Comparison of ENCODE assay signal across 8 cellular contexts in genomic region chr9:70413427-70413797, GRCh38. TPM values are rescaled to one million over a fixed set of nuclear protein-coding genes. Genes with fewer than 3 reads are reported as not detected.
DNase-seq lines count a peak whose midpoint lies in the region; ATAC-seq and TF ChIP-seq lines count a peak whose summit lies in the region.

No MANE protein-coding gene starts in this region.

- H3K4me1 Mint-ChIP-seq in activated CD8-positive, alpha-beta T cell treated with anti-CD3 and anti-CD28 coated beads for 36 hours (ENCODE audit: low read depth): peaks cover 42% of the 10 kb centered on the region

- H3K4me3 Mint-ChIP-seq in activated CD8-positive, alpha-beta T cell treated with anti-CD3 and anti-CD28 coated beads for 36 hours: peak overlapping the region; percentile 98

- peaks cover 27% of the 10 kb centered on the region for H3K36me3 Mint-ChIP-seq in activated CD8-positive, alpha-beta T cell treated with anti-CD3 and anti-CD28 coated beads for 36 hours (ENCODE audit: low read depth)

- no peaks in the 10 kb centered on the region for H3K9me3 ChIP-seq in ovary

- WGBS in ovary, 3 donors: 0 to 1% (median 0%) methylated on average over 29 to 60 of the region's 60 CpGs

- no peaks in the 10 kb centered on the region for H3K36me3 ChIP-seq in ovary

- peak; percentile 12 for ATAC-seq in GM21447 (IDR thresholded peaks at IDR 0.05; ENCODE audit: unreplicated experiment)
- ATAC-seq in activated CD8-positive, alpha-beta T cell treated with anti-CD3 and anti-CD28 coated beads for 36 hours: peak; percentile 19
- peak; percentile 7 for ATAC-seq in foreskin keratinocyte

- H3K9me3 Mint-ChIP-seq in activated CD8-positive, alpha-beta T cell treated with anti-CD3 and anti-CD28 coated beads for 36 hours: no peaks in the 10 kb centered on the region

- POLR2A ChIA-PET in activated CD8-positive, alpha-beta T cell treated with anti-CD3 and anti-CD28 coated beads for 36 hours (lab: Charles Lee): interaction anchor here (1.1 to 1.5 kb wide), 3 partner anchors 23 to 153 kb away, joined by 3 to 8 read pairs (median 7); no protein-coding TSS in a partner anchor

- H3K27ac ChIP-seq in HL-60 (replicated peaks): peak overlapping the region; percentile 73
- peak overlapping the region; percentile 95 for H3K27ac ChIP-seq in foreskin keratinocyte
- H3K27ac ChIP-seq in ovary: peak overlapping the region; percentile 98 to 100

- H3K4me1 ChIP-seq in foreskin keratinocyte (peaks cover 19% of the 10 kb centered on the region), ovary (ENCODE audit: insufficient read depth) (peaks cover 10% of the 10 kb centered on the region)

- H3K4me3 ChIP-seq in HL-60 (replicated peaks; ENCODE audit: insufficient read depth, low read length) (peak overlapping the region; percentile 66), ovary (peak overlapping the region; percentile 97)

- intact Hi-C loops in activated CD8-positive, alpha-beta T cell treated with anti-CD3 and anti-CD28 coated beads for 36 hours (cut with micrococcal nuclease): loop anchor here (5.0 to 10.0 kb wide), 3 partner anchors 76 to 1351 kb away; partner anchors contain the start of gene CEMIP2
- intact Hi-C loops in ovary (cut with DNase I): loop anchor here in 2 of 4 donors (2.0 to 10.0 kb wide), 2 partner anchors 187 to 439 kb away; no protein-coding TSS in a partner anchor

- peak overlapping the region; percentile 100 for H3K27ac Mint-ChIP-seq in activated CD8-positive, alpha-beta T cell treated with anti-CD3 and anti-CD28 coated beads for 36 hours

- TF ChIP-seq POLR2A in ovary (IDR thresholded peaks at IDR 0.05): no peak

- no peak for TF ChIP-seq EP300 in ovary (IDR thresholded peaks at IDR 0.05)

- H3K27me3 ChIP-seq in HL-60 (ENCODE audit: insufficient read depth, poor library complexity, severe bottlenecking) (no peaks in the 10 kb centered on the region), foreskin keratinocyte (no peaks in the 10 kb centered on the region), ovary (no peaks in the 10 kb centered on the region)

- TF ChIP-seq CTCF in HL-60 (IDR thresholded peaks at IDR 0.05; ENCODE audit: insufficient read depth, low read length): no peak
- no peak for TF ChIP-seq CTCF in activated CD8-positive, alpha-beta T cell treated with anti-CD3 and anti-CD28 coated beads for 36 hours (IDR thresholded peaks at IDR 0.05)
- TF ChIP-seq CTCF in foreskin keratinocyte (conservative IDR thresholded peaks at IDR 0.05): peak; percentile 1
- peak in 1 of 3 donors; percentile 26 for TF ChIP-seq CTCF in ovary (IDR thresholded peaks at IDR 0.05)

- peak; percentile 4 to 82 (median 74) for DNase-seq in NCI-H1417 (lab: John Stamatoyannopoulos, UW)
- no peak for DNase-seq in NCI-H1417 treated with DMSO at 0.1 percent for 48 hours (lab: John Stamatoyannopoulos, UW)
- DNase-seq in HL-60 (ENCODE audit: low read depth in 1 of 2, low spot score in 1 of 2): peak in 1 of 2 experiments; percentile 42
- DNase-seq in activated CD8-positive, alpha-beta T cell treated with anti-CD3 and anti-CD28 coated beads for 36 hours: peak; percentile 83
- DNase-seq in foreskin keratinocyte: no peak
- no peak for DNase-seq in ovary
- no peak for DNase-seq in hepatic stellate cell (ENCODE audit: low spot score)

- CTCF ChIA-PET in activated CD8-positive, alpha-beta T cell treated with anti-CD3 and anti-CD28 coated beads for 36 hours (lab: Charles Lee): interaction anchor here (2.1 kb wide), 1 partner anchor 189 kb away, joined by 11 read pairs; no protein-coding TSS in a partner anchor

- no peaks in the 10 kb centered on the region for H3K27me3 Mint-ChIP-seq in activated CD8-positive, alpha-beta T cell treated with anti-CD3 and anti-CD28 coated beads for 36 hours

RNA-seq across cellular contexts. Expression of gene KLF9, which starts 1.0 kb away (rescaled TPM):
- 10 to 100 TPM; 19.0 to 20.1 TPM for total RNA-seq in activated CD8-positive, alpha-beta T cell treated with anti-CD3 and anti-CD28 coated beads for 36 hours
- 4.5 and 5.7 TPM in 2 replicates for total RNA-seq in foreskin keratinocyte
- polyA plus RNA-seq in foreskin keratinocyte: 2.0 TPM in 2 replicates
- total RNA-seq in ovary: 100 to 1,000 TPM in 2 of 7 donors, 10 to 100 TPM in 5; 15.1 to 171 (median 91.0) TPM
- polyA plus RNA-seq in ovary: 10 to 100 TPM; 28.0 to 45.6 TPM

Comparison
In these comparisons a context has a peak if more than half of its experiments do, and no peak if none do; other contexts are left out.
1. DNase-seq: peak in NCI-H1417 (3 of 3) and activated CD8-positive, alpha-beta T cell treated with anti-CD3 and anti-CD28 coated beads for 36 hours (single experiment); none in NCI-H1417 treated with DMSO at 0.1 percent for 48 hours (single experiment), foreskin keratinocyte (0 of 2), ovary (0 of 5) and hepatic stellate cell (single experiment).
2. Peak in every context shown above with its lines, with median percentiles within 50 percentile points of each other: ATAC-seq and H3K27ac ChIP-seq.